ENCODE assay signal across 29 cellular contexts in the genomic region with DNA sequence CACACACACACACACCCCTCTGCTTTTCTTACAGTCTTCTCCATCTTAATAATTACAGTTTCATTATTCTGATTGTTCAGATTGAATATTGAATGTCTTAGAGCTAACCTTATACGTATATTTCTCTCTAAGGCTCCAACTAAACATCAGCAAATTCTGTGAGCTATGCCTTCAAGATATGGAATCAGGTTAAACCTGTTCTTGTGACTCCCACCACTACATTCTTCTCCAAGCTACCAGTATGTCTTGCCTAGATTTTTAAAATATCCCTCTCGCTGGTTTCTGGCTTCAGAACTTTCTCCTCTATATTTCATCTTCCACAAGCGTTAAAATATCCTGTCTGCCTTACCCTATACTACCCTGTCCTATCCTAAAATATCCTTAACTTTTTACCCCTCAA.
"Had no signal": no experiment of that assay in that cellular context is flagged by ENCODE, and none has a peak within 500 bp of the region (broad histone marks: within the 10 kb centered on the region; RNA-seq: fewer than 3 reads in every experiment).

No MANE protein-coding gene starts in this region.

- H3K4me1 Mint-ChIP-seq: activated CD4-positive, alpha-beta T cell treated with anti-CD3 and anti-CD28 coated beads for 36 hours; activated CD4-positive, alpha-beta T cell treated with anti-CD3 and anti-CD28 coated beads, Interleukin-2, amount 10 ng/mL, durations not matched to agents 24 days and 14 days; activated CD8-positive, alpha-beta memory T cell treated with anti-CD3 and anti-CD28 coated beads, Interleukin-2, amount 10 ng/mL, durations not matched to agents 7 days and 5 days; activated naive CD4-positive, alpha-beta T cell treated with anti-CD3 and anti-CD28 coated beads, Interleukin-2, amount 10 ng/mL, durations not matched to agents 7 days and 5 days; activated naive CD8-positive, alpha-beta T cell treated with anti-CD3 and anti-CD28 coated beads, Interleukin-2, amount 10 ng/mL, durations not matched to agents 7 days and 5 days; brain had no signal

- DNase-seq: activated CD4-positive, alpha-beta memory T cell treated with anti-CD3 and anti-CD28 coated beads for 36 hours; activated CD4-positive, alpha-beta T cell treated with anti-CD3 and anti-CD28 coated beads for 36 hours; activated CD4-positive, alpha-beta T cell treated with anti-CD3 and anti-CD28 coated beads, Interleukin-2, amount 10 ng/mL, durations not matched to agents 24 days and 14 days; activated CD4-positive, CD25-positive, alpha-beta regulatory T cell; activated CD4-positive, CD25-positive, alpha-beta regulatory T cell treated with anti-CD3 and anti-CD28 coated beads, Interleukin-2, amount 50 U/mL, for 72 hours; activated CD8-positive, alpha-beta memory T cell treated with anti-CD3 and anti-CD28 coated beads, Interleukin-2, amount 10 ng/mL, durations not matched to agents 7 days and 5 days; activated CD8-positive, alpha-beta memory T cell treated with anti-CD3 and anti-CD28 coated beads, Interleukin-2, amount 50 U/mL, for 4 hours; activated CD8-positive, alpha-beta T cell treated with anti-CD3 and anti-CD28 coated beads, Interleukin-2, amount 10 ng/mL, durations not matched to agents 7 days and 5 days; activated gamma-delta T cell; activated naive CD4-positive, alpha-beta T cell; activated naive CD4-positive, alpha-beta T cell treated with anti-CD3 and anti-CD28 coated beads, Interleukin-2, amount 10 ng/mL, durations not matched to agents 7 days and 5 days; activated naive CD8-positive, alpha-beta T cell treated with anti-CD3 and anti-CD28 coated beads, Interleukin-2, amount 10 ng/mL, durations not matched to agents 7 days and 5 days; activated T-cell treated with anti-CD3 and anti-CD28 coated beads for 4 hours; activated T-cell treated with anti-CD3 and anti-CD28 coated beads, Interleukin-2, amount 50 U/mL, for 24 hours; activated T-cell treated with anti-CD3 and anti-CD28 coated beads, Interleukin-2, amount 50 U/mL, for 72 hours; caudate nucleus; cortex of kidney; dermis blood vessel endothelial cell; effector CD4-positive, alpha-beta T cell; effector memory CD8-positive, alpha-beta T cell; esophagus squamous epithelium; foreskin melanocyte; T-helper 2 cell had no signal

- FAIRE-seq: colon had no signal

- H3K4me3 ChIP-seq: ascending aorta, esophagus squamous epithelium, gastroesophageal sphincter had no signal

- H3K4me3 Mint-ChIP-seq: activated CD4-positive, alpha-beta memory T cell treated with anti-CD3 and anti-CD28 coated beads for 36 hours; activated CD4-positive, alpha-beta T cell treated with anti-CD3 and anti-CD28 coated beads for 36 hours; activated CD4-positive, alpha-beta T cell treated with anti-CD3 and anti-CD28 coated beads, Interleukin-2, amount 10 ng/mL, durations not matched to agents 24 days and 14 days; activated CD8-positive, alpha-beta memory T cell treated with anti-CD3 and anti-CD28 coated beads, Interleukin-2, amount 10 ng/mL, durations not matched to agents 7 days and 5 days; activated CD8-positive, alpha-beta T cell treated with anti-CD3 and anti-CD28 coated beads, Interleukin-2, amount 10 ng/mL, durations not matched to agents 7 days and 5 days; activated naive CD4-positive, alpha-beta T cell treated with anti-CD3 and anti-CD28 coated beads, Interleukin-2, amount 10 ng/mL, durations not matched to agents 7 days and 5 days; activated naive CD8-positive, alpha-beta T cell treated with anti-CD3 and anti-CD28 coated beads, Interleukin-2, amount 10 ng/mL, durations not matched to agents 7 days and 5 days; activated T-cell treated with anti-CD3 and anti-CD28 coated beads, Interleukin-2, amount 50 U/mL, for 24 hours; activated T-cell treated with anti-CD3 and anti-CD28 coated beads, Interleukin-2, amount 50 U/mL, for 72 hours; brain; effector memory CD8-positive, alpha-beta T cell had no signal

- H3K27me3 Mint-ChIP-seq: activated CD4-positive, alpha-beta memory T cell treated with anti-CD3 and anti-CD28 coated beads for 36 hours; activated CD4-positive, alpha-beta T cell treated with anti-CD3 and anti-CD28 coated beads for 36 hours; activated CD4-positive, alpha-beta T cell treated with anti-CD3 and anti-CD28 coated beads, Interleukin-2, amount 10 ng/mL, durations not matched to agents 24 days and 14 days; activated CD8-positive, alpha-beta memory T cell treated with anti-CD3 and anti-CD28 coated beads, Interleukin-2, amount 10 ng/mL, durations not matched to agents 7 days and 5 days; activated naive CD4-positive, alpha-beta T cell treated with anti-CD3 and anti-CD28 coated beads, Interleukin-2, amount 10 ng/mL, durations not matched to agents 7 days and 5 days; activated naive CD8-positive, alpha-beta T cell treated with anti-CD3 and anti-CD28 coated beads, Interleukin-2, amount 10 ng/mL, durations not matched to agents 7 days and 5 days; activated T-cell treated with anti-CD3 and anti-CD28 coated beads, Interleukin-2, amount 50 U/mL, for 24 hours; brain; effector memory CD8-positive, alpha-beta T cell had no signal

- H3K27ac Mint-ChIP-seq: activated CD4-positive, alpha-beta memory T cell treated with anti-CD3 and anti-CD28 coated beads for 36 hours; activated CD4-positive, alpha-beta T cell treated with anti-CD3 and anti-CD28 coated beads for 36 hours; activated CD4-positive, alpha-beta T cell treated with anti-CD3 and anti-CD28 coated beads, Interleukin-2, amount 10 ng/mL, durations not matched to agents 24 days and 14 days; activated CD8-positive, alpha-beta memory T cell treated with anti-CD3 and anti-CD28 coated beads, Interleukin-2, amount 10 ng/mL, durations not matched to agents 7 days and 5 days; activated CD8-positive, alpha-beta T cell treated with anti-CD3 and anti-CD28 coated beads, Interleukin-2, amount 10 ng/mL, durations not matched to agents 7 days and 5 days; activated naive CD4-positive, alpha-beta T cell treated with anti-CD3 and anti-CD28 coated beads, Interleukin-2, amount 10 ng/mL, durations not matched to agents 7 days and 5 days; activated naive CD4-positive, alpha-beta T cell treated with anti-CD3 and anti-CD28 coated beads, Interleukin-2, amount 50 U/mL, for 72 hours; activated naive CD8-positive, alpha-beta T cell treated with anti-CD3 and anti-CD28 coated beads, Interleukin-2, amount 10 ng/mL, durations not matched to agents 7 days and 5 days; activated T-cell treated with anti-CD3 and anti-CD28 coated beads, Interleukin-2, amount 50 U/mL, for 24 hours; activated T-cell treated with anti-CD3 and anti-CD28 coated beads, Interleukin-2, amount 50 U/mL, for 72 hours; brain; effector memory CD8-positive, alpha-beta T cell had no signal

- H3K9me3 ChIP-seq: ascending aorta, esophagus squamous epithelium, gastroesophageal sphincter had no signal

- H3K4me1 ChIP-seq: ascending aorta, esophagus squamous epithelium, gastroesophageal sphincter had no signal

- ATAC-seq: activated CD4-positive, alpha-beta T cell treated with anti-CD3 and anti-CD28 coated beads for 36 hours; activated CD8-positive, alpha-beta memory T cell treated with anti-CD3 and anti-CD28 coated beads, Interleukin-2, amount 10 ng/mL, durations not matched to agents 7 days and 5 days; activated CD8-positive, alpha-beta T cell treated with anti-CD3 and anti-CD28 coated beads, Interleukin-2, amount 10 ng/mL, durations not matched to agents 7 days and 5 days; activated naive CD4-positive, alpha-beta T cell treated with anti-CD3 and anti-CD28 coated beads, Interleukin-2, amount 50 U/mL, for 72 hours; activated T-cell treated with anti-CD3 and anti-CD28 coated beads, Interleukin-2, amount 50 U/mL, for 72 hours; effector memory CD8-positive, alpha-beta T cell; gastroesophageal sphincter had no signal

- H3K27me3 ChIP-seq: ascending aorta, esophagus squamous epithelium, gastroesophageal sphincter had no signal

- H3K27ac ChIP-seq: ascending aorta, epithelial cell of prostate, esophagus squamous epithelium, gastroesophageal sphincter had no signal

- H3K36me3 Mint-ChIP-seq: activated CD4-positive, alpha-beta memory T cell treated with anti-CD3 and anti-CD28 coated beads for 36 hours; activated CD8-positive, alpha-beta memory T cell treated with anti-CD3 and anti-CD28 coated beads, Interleukin-2, amount 10 ng/mL, durations not matched to agents 7 days and 5 days; activated naive CD4-positive, alpha-beta T cell treated with anti-CD3 and anti-CD28 coated beads, Interleukin-2, amount 10 ng/mL, durations not matched to agents 7 days and 5 days; activated naive CD8-positive, alpha-beta T cell treated with anti-CD3 and anti-CD28 coated beads, Interleukin-2, amount 10 ng/mL, durations not matched to agents 7 days and 5 days; brain had no signal

- H3K9me3 Mint-ChIP-seq: brain had no signal

- H3K36me3 ChIP-seq: ascending aorta, esophagus squamous epithelium, gastroesophageal sphincter had no signal
